ENCODE assay signal across 8 cellular contexts in genomic region chr9:120713257-120714087, GRCh38. TPM values are rescaled to one million over a fixed set of nuclear protein-coding genes. Genes with fewer than 3 reads are reported as not detected.
DNase-seq lines count a peak whose midpoint lies in the region; ATAC-seq, FAIRE-seq and TF ChIP-seq lines count a peak whose summit lies in the region.

No MANE protein-coding gene starts in this region.

- peak overlapping the region; percentile 96 for H3K4me3 Mint-ChIP-seq in memory B cell

- H3K27ac Mint-ChIP-seq in memory B cell = peak overlapping the region; percentile 92

- H3K4me3 ChIP-seq in thymus (ENCODE audit: low read length) = peak overlapping the region; percentile 84

- H3K27me3 ChIP-seq in thymus (ENCODE audit: control insufficient read depth, insufficient read depth) = no peaks in the 10 kb centered on the region

- H3K9me3 Mint-ChIP-seq in memory B cell = no peaks in the 10 kb centered on the region

- peak overlapping the region; percentile 89 for H3K27ac ChIP-seq in cingulate gyrus (ENCODE audit: low read depth, low read length)
- no peak overlapping the region for H3K27ac ChIP-seq in thymus (ENCODE audit: low read depth)

- no peaks in the 10 kb centered on the region for H3K27me3 Mint-ChIP-seq in memory B cell

- no peaks in the 10 kb centered on the region for H3K9me3 ChIP-seq in thymus (ENCODE audit: control insufficient read depth)

- peaks cover 24% of the 10 kb centered on the region for H3K4me1 Mint-ChIP-seq in memory B cell

- peak; percentile 52 for DNase-seq in SIG-M5 treated with dmso at 0.1 percent for 504 hours (lab: John Stamatoyannopoulos, UW; ENCODE audit: unreplicated experiment)
- no peak for DNase-seq in SIG-M5 (lab: John Stamatoyannopoulos, UW)
- peak; percentile 4 for DNase-seq in T follicular helper cell (ENCODE audit: low read depth)
- DNase-seq in memory B cell (ENCODE audit: low spot score in 2 of 2) = peak in 1 of 2 donors; percentile 29
- DNase-seq in H54 (ENCODE audit: insufficient read length, low spot score) = no peak

- H3K36me3 Mint-ChIP-seq in memory B cell = no peaks in the 10 kb centered on the region

- H3K36me3 ChIP-seq in thymus (ENCODE audit: control insufficient read depth, insufficient read depth) = no peaks in the 10 kb centered on the region

- ATAC-seq in memory B cell (ENCODE audit: low read depth) (no peak), GM21367 (IDR thresholded peaks at IDR 0.05; ENCODE audit: unreplicated experiment) (no peak)

- TF ChIP-seq POLR2A in H54 (IDR thresholded peaks at IDR 0.05; ENCODE audit: low read depth, low read length) = no peak

- 1% methylated on average over 50 of the region's 50 CpGs for WGBS in thymus

- FAIRE-seq in H54 (lab: Jason Lieb, UNC) = no peak

- peaks cover 14% of the 10 kb centered on the region for H3K4me1 ChIP-seq in thymus (ENCODE audit: control insufficient read depth, insufficient read depth, low read length)

RNA-seq across cellular contexts. Expression of gene MEGF9, which starts 0.8 kb away (rescaled TPM):
- 3.7 TPM for polyA plus RNA-seq in thymus

Comparison
In these comparisons a context has a peak if more than half of its experiments do, and no peak if none do; other contexts are left out.
1. DNase-seq: peak in SIG-M5 treated with dmso at 0.1 percent for 504 hours (single experiment) and T follicular helper cell (single experiment); none in SIG-M5 (single experiment) and H54 (single experiment).